10 cellular contexts compared by ENCODE assay signal in the genomic region with DNA sequence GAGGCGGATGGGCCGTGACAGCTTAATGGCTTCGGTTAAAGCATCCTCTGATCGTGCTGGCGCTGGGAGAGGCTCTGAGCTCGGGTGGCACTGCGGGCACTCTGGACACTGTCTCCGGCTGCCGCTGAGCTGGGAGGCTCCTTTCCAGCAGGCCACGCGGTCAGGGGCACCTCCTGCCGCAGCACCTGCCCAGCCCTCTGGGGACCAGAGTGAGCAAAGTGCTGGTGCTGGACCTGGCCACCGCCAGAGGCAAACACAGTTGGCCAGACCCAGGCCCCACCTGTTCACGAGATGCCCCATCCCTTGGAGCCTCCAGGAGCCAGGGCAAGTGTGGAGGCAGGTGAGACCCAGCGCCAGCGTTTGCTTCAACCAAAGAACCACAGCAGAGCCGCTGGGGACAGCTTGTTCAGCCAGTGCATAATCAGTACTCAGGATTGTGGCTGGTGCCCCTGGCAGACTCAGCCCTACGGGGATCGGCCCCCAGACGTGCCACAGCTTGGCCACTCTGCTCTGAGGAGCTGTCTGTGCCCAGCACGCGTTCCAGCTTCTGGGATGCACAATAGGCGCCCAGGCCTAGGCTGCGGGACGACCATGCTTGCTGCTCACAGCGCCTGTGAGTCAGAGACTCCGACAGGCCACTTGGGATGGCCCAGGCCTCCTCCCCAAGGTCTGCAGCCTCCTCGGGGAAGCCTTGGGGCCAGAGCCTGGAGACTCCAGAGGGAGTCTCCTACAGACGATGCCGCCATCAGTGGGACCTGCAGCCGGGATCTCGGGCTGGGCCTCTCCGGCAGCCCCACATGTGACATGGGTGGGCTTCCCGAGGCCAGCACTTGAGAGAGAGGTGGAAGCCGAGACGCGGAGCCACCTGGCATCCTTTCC. TPM values are rescaled to one million over a fixed set of nuclear protein-coding genes. Genes with fewer than 3 reads are reported as not detected.
A peak's percentile ranks its signal among the peaks of the same experiment; 100 is the strongest.
DNase-seq lines count a peak whose midpoint lies in the region; ATAC-seq and TF ChIP-seq lines count a peak whose summit lies in the region.
"Had no signal": no experiment of that assay in that cellular context is flagged by ENCODE, and none has a peak within 500 bp of the region (broad histone marks: within the 10 kb centered on the region; RNA-seq: fewer than 3 reads in every experiment).

No MANE protein-coding gene starts in this region.

- H4K91ac ChIP-seq in trophoblast cell (ENCODE audit: low read depth, low read length): no peak overlapping the region

- peaks cover 55% of the 10 kb centered on the region for H3K4me1 ChIP-seq in suprapubic skin
- H3K4me1 ChIP-seq in trophoblast cell (ENCODE audit: control insufficient read depth in 1 of 2, insufficient read depth in 2 of 2, low read length in 2 of 2): no peaks in the 10 kb centered on the region

- CTCF ChIA-PET in activated CD8-positive, alpha-beta memory T cell treated with anti-CD3 and anti-CD28 coated beads, Interleukin-2, amount 10 ng/mL, durations not matched to agents 7 days and 5 days (lab: Charles Lee): interaction anchor here (0.8 to 4.9 kb wide), 11 partner anchors 14 to 219 kb away, joined by 3 to 69 read pairs (median 4); partner anchors contain the start of gene SLCO4A1

- no peak overlapping the region for H3K14ac ChIP-seq in trophoblast cell (ENCODE audit: low read length)

- no peak overlapping the region for H2BK12ac ChIP-seq in trophoblast cell (ENCODE audit: low read length)

- peak overlapping the region; percentile 82 for H3K27ac Mint-ChIP-seq in activated CD8-positive, alpha-beta memory T cell treated with anti-CD3 and anti-CD28 coated beads, Interleukin-2, amount 10 ng/mL, durations not matched to agents 7 days and 5 days
- no peak overlapping the region for H3K27ac Mint-ChIP-seq in T-helper 17 cell
- peak overlapping the region; percentile 81 to 97 (median 96) for H3K27ac Mint-ChIP-seq in immature natural killer cell

- H2BK120ac ChIP-seq in trophoblast cell (ENCODE audit: insufficient read depth, low read length, poor library complexity): no peak overlapping the region

- H3K23ac ChIP-seq in trophoblast cell (ENCODE audit: low read length): no peak overlapping the region

- no peak overlapping the region for H4K12ac ChIP-seq in trophoblast cell (ENCODE audit: low read depth, low read length)

- H3K27me3 ChIP-seq in suprapubic skin: peaks cover 26% of the 10 kb centered on the region
- H3K27me3 ChIP-seq in trophoblast cell (ENCODE audit: insufficient read depth, low read length): no peaks in the 10 kb centered on the region

- H3K36me3 Mint-ChIP-seq in activated CD8-positive, alpha-beta memory T cell treated with anti-CD3 and anti-CD28 coated beads, Interleukin-2, amount 10 ng/mL, durations not matched to agents 7 days and 5 days: peaks cover 2% of the 10 kb centered on the region
- H3K36me3 Mint-ChIP-seq in T-helper 17 cell (ENCODE audit: low read depth): no peaks in the 10 kb centered on the region
- H3K36me3 Mint-ChIP-seq in immature natural killer cell: no peaks in the 10 kb centered on the region

- H3K79me2 ChIP-seq in trophoblast cell (ENCODE audit: control insufficient read depth, insufficient read depth, low read length, poor library complexity): no peaks in the 10 kb centered on the region

- H3K79me1 ChIP-seq in trophoblast cell (ENCODE audit: low read length): no peaks in the 10 kb centered on the region

- no peak for DNase-seq in activated CD8-positive, alpha-beta memory T cell treated with anti-CD3 and anti-CD28 coated beads, Interleukin-2, amount 10 ng/mL, durations not matched to agents 7 days and 5 days
- no peak for DNase-seq in activated CD8-positive, alpha-beta memory T cell treated with anti-CD3 and anti-CD28 coated beads, Interleukin-2, amount 50 U/mL, for 4 hours
- DNase-seq in T-helper 17 cell: no peak
- no peak for DNase-seq in immature natural killer cell
- DNase-seq in suprapubic skin (ENCODE audit: low spot score in 2 of 2): no peak
- DNase-seq in activated T-cell treated with anti-CD3 and anti-CD28 coated beads for 4 hours: no peak
- DNase-seq in trophoblast cell: no peak
- no peak for DNase-seq in cerebellum (ENCODE audit: low spot score)
- DNase-seq: SIG-M5 had no signal

- no peak for ATAC-seq in activated CD8-positive, alpha-beta memory T cell treated with anti-CD3 and anti-CD28 coated beads, Interleukin-2, amount 10 ng/mL, durations not matched to agents 7 days and 5 days
- ATAC-seq in T-helper 17 cell: no peak

- H4K8ac ChIP-seq in trophoblast cell (ENCODE audit: low read depth, low read length): no peak overlapping the region

- H3K4me2 ChIP-seq in trophoblast cell (ENCODE audit: low read length): no peak overlapping the region
- H3K4me2 ChIP-seq: smooth muscle cell had no signal

- H3K27me3 Mint-ChIP-seq in activated CD8-positive, alpha-beta memory T cell treated with anti-CD3 and anti-CD28 coated beads, Interleukin-2, amount 10 ng/mL, durations not matched to agents 7 days and 5 days: peaks cover 30% of the 10 kb centered on the region
- H3K27me3 Mint-ChIP-seq in T-helper 17 cell (peaks cover 22% of the 10 kb centered on the region), immature natural killer cell (ENCODE audit: low read depth in 3 of 3) (peaks cover 0 to 5% (median 2%) of the 10 kb centered on the region in 3 donors)

- H3K4me3 ChIP-seq in suprapubic skin (peak overlapping the region; percentile 19), trophoblast cell (ENCODE audit: low read depth, low read length) (no peak overlapping the region)
- H3K4me3 ChIP-seq: smooth muscle cell had no signal

- WGBS in suprapubic skin: 64% methylated on average over 7 of the region's 37 CpGs
- WGBS in trophoblast cell (ENCODE audit: extremely low coverage, insufficient coverage, insufficient read length): no CpG with 5 or more reads among the region's 37 CpGs

- H3K4ac ChIP-seq in trophoblast cell (ENCODE audit: low read depth, low read length): no peak overlapping the region

- no peaks in the 10 kb centered on the region for H3K9me3 Mint-ChIP-seq in activated CD8-positive, alpha-beta memory T cell treated with anti-CD3 and anti-CD28 coated beads, Interleukin-2, amount 10 ng/mL, durations not matched to agents 7 days and 5 days (ENCODE audit: low read depth)
- no peaks in the 10 kb centered on the region for H3K9me3 Mint-ChIP-seq in immature natural killer cell

- H2AK5ac ChIP-seq in trophoblast cell (ENCODE audit: low read length): no peak overlapping the region

- H3K36me3 ChIP-seq in suprapubic skin: no peaks in the 10 kb centered on the region
- no peaks in the 10 kb centered on the region for H3K36me3 ChIP-seq in trophoblast cell (ENCODE audit: control insufficient read depth in 1 of 2, insufficient read depth in 2 of 2, low read length in 2 of 2)

- no peak overlapping the region for H2AFZ ChIP-seq in trophoblast cell (ENCODE audit: insufficient read depth, low read length, poor library complexity)

- peak overlapping the region; percentile 36 for H3K4me3 Mint-ChIP-seq in activated CD8-positive, alpha-beta memory T cell treated with anti-CD3 and anti-CD28 coated beads, Interleukin-2, amount 10 ng/mL, durations not matched to agents 7 days and 5 days
- H3K4me3 Mint-ChIP-seq in T-helper 17 cell: peak overlapping the region; percentile 33
- peak overlapping the region; percentile 54 to 87 (median 80) for H3K4me3 Mint-ChIP-seq in immature natural killer cell

- H3K4me1 Mint-ChIP-seq in activated CD8-positive, alpha-beta memory T cell treated with anti-CD3 and anti-CD28 coated beads, Interleukin-2, amount 10 ng/mL, durations not matched to agents 7 days and 5 days: peaks cover 46% of the 10 kb centered on the region
- peaks cover 24% of the 10 kb centered on the region for H3K4me1 Mint-ChIP-seq in T-helper 17 cell
- peaks cover 52 to 55% of the 10 kb centered on the region in 2 donors for H3K4me1 Mint-ChIP-seq in immature natural killer cell

- TF ChIP-seq POLR2A in suprapubic skin (IDR thresholded peaks at IDR 0.05): no peak

- no peak overlapping the region for H3K18ac ChIP-seq in trophoblast cell (ENCODE audit: low read length)

- no peak for TF ChIP-seq EP300 in suprapubic skin (IDR thresholded peaks at IDR 0.05)

- H3K9me3 ChIP-seq in T-helper 17 cell (ENCODE audit: control insufficient read depth, low read length, poor library complexity, severe bottlenecking) (no peaks in the 10 kb centered on the region), suprapubic skin (no peaks in the 10 kb centered on the region), trophoblast cell (ENCODE audit: insufficient read depth, low read depth, low read length) (peaks cover 2% of the 10 kb centered on the region)

- H3K9ac ChIP-seq in trophoblast cell (ENCODE audit: low read length): no peak overlapping the region

- TF ChIP-seq CTCF in suprapubic skin (IDR thresholded peaks at IDR 0.05): no peak

- H3K27ac ChIP-seq in suprapubic skin: peak overlapping the region; percentile 77
- no peak overlapping the region for H3K27ac ChIP-seq in trophoblast cell (ENCODE audit: low read depth, low read length)

- no peak overlapping the region for H2BK5ac ChIP-seq in trophoblast cell (ENCODE audit: low read depth, low read length, poor library complexity)

RNA-seq across cellular contexts. Expression of gene SLCO4A1, which starts 38.2 kb away (rescaled TPM):
- total RNA-seq in activated CD8-positive, alpha-beta memory T cell treated with anti-CD3 and anti-CD28 coated beads, Interleukin-2, amount 10 ng/mL, durations not matched to agents 7 days and 5 days: 10 to 100 TPM; 74.7 to 79.2 TPM
- total RNA-seq in T-helper 17 cell (1 to 10 TPM; 1.9 TPM), suprapubic skin (10 to 100 TPM; 50.2 to 59.1 (median 52.7) TPM), cerebellum (2.1 TPM)
- polyA plus RNA-seq in immature natural killer cell: under 1 TPM in 2 of 3 donors, not detected in 1; 0.34 to 0.40 TPM
- polyA plus RNA-seq in trophoblast cell (2013): 63.6 and 64.8 TPM in 2 replicates

Comparison
In these comparisons a context has a peak if more than half of its experiments do, and no peak if none do; other contexts are left out.
1. RNA of gene SLCO4A1, which starts 38.2 kb away (total RNA-seq): 74.7 to 79.2 TPM in activated CD8-positive, alpha-beta memory T cell treated with anti-CD3 and anti-CD28 coated beads, Interleukin-2, amount 10 ng/mL, durations not matched to agents 7 days and 5 days and 50.2 to 59.1 TPM in suprapubic skin; 2.1 TPM in cerebellum (single experiment) and 1.9 TPM in T-helper 17 cell; every median in the first group is over 10 times any median in the second.
2. Peak in every context shown above with its lines, with median percentiles within 50 percentile points of each other: H3K4me3 Mint-ChIP-seq.